ENCODE assay signal across 26 cellular contexts in the genomic region with DNA sequence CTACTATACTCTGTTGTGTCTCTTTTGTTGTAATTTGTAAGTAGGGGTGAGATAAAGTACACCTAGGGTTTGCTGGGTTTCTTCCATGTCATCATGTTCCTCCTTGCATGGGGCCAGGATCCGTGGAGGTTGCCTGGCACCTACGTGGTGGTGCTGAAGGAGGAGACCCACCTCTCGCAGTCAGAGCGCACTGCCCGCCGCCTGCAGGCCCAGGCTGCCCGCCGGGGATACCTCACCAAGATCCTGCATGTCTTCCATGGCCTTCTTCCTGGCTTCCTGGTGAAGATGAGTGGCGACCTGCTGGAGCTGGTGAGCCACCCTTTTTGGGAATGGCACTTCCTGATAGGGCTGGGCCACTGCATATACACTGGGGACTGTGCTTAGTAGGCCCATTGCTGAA. TPM values are rescaled to one million over a fixed set of nuclear protein-coding genes. Genes with fewer than 3 reads are reported as not detected.
A peak's percentile ranks its signal among the peaks of the same experiment; 100 is the strongest.
DNase-seq lines count a peak whose midpoint lies in the region; ATAC-seq, FAIRE-seq and TF ChIP-seq lines count a peak whose summit lies in the region.
"Had no signal": no experiment of that assay in that cellular context is flagged by ENCODE, and none has a peak within 500 bp of the region (broad histone marks: within the 10 kb centered on the region; RNA-seq: fewer than 3 reads in every experiment).

No MANE protein-coding gene starts in this region.

- H3K4me2 ChIP-seq in H1 (ENCODE audit: insufficient read depth in 1 of 2, low read depth in 2 of 2, low read length in 2 of 2) (no peak overlapping the region), neuronal stem cell (ENCODE audit: insufficient read depth, low read length, poor library complexity, severe bottlenecking) (no peak overlapping the region)
- H3K4me2 ChIP-seq: BLaER1 treated with 17β-estradiol and CSF1 and Interleukin-3, amounts not matched to agents 10 nM and 100 nM had no signal

- no peak for TF ChIP-seq EP300 in H1 (IDR thresholded peaks at IDR 0.05; ENCODE audit: borderline replicate concordance in 1 of 2, low read depth in 2 of 2, low read length in 2 of 2)

- H3K79me1 ChIP-seq in H1 (ENCODE audit: low read depth, low read length) (no peaks in the 10 kb centered on the region; the same call in none of the 2 replicates), neuronal stem cell (ENCODE audit: low read depth, low read length) (no peaks in the 10 kb centered on the region)

- H4K8ac ChIP-seq in H1 (ENCODE audit: extremely low read depth, insufficient read depth, low read length) = no peak overlapping the region; the same call in 1 of the 2 replicates
- peak overlapping the region; percentile 87 for H4K8ac ChIP-seq in neuronal stem cell (ENCODE audit: low read depth, low read length)

- H4K20me1 ChIP-seq in H1 (replicated peaks in 1 of 2; ENCODE audit: control insufficient read depth in 1 of 2, insufficient read depth in 2 of 2, low read length in 2 of 2) = peaks cover 0 to 32% of the 10 kb centered on the region in 2 experiments
- H4K20me1 ChIP-seq: BLaER1 treated with 17β-estradiol and CSF1 and Interleukin-3, amounts not matched to agents 10 nM and 100 nM had no signal

- H3K23ac ChIP-seq in H1 (ENCODE audit: insufficient read length) (no peak overlapping the region), neuronal stem cell (ENCODE audit: low read depth, low read length, poor library complexity) (peak overlapping the region; percentile 69)

- peaks cover 13% of the 10 kb centered on the region; the same call in 1 of the 2 replicates for H3K23me2 ChIP-seq in H1 (ENCODE audit: low read depth, low read length)

- H3K14ac ChIP-seq in H1 (ENCODE audit: insufficient read length) (no peak overlapping the region), neuronal stem cell (ENCODE audit: low read length) (no peak overlapping the region)

- CTCF ChIA-PET in H1 (lab: Charles Lee; ENCODE audit: partially characterized antibody) = interaction anchor here (1.8 kb wide), 1 partner anchor 99 kb away, joined by 8 read pairs; no protein-coding TSS in a partner anchor

- 96% methylated on average over 9 of the region's 9 CpGs for WGBS in heart right ventricle, 2 donors
- WGBS in H1 (ENCODE audit: extremely low coverage in 1 of 2, insufficient coverage in 1 of 2, insufficient read length in 1 of 2, insufficient replicate concordance in 2 of 2, low coverage in 1 of 2, low lambda C conversion rate in 2 of 2, missing lambda C conversion rate in 1 of 2), 2 experiments = 90% methylated on average over 9 of the region's 9 CpGs; no CpG with 5 or more reads in 1 of the 2 experiments
- no CpG with 5 or more reads among the region's 9 CpGs for WGBS in neuronal stem cell (ENCODE audit: extremely low coverage in 2 of 2, insufficient read length in 2 of 2, insufficient replicate concordance in 1 of 2), 2 donors

- intact Hi-C loops in cardiac septum (cut with DNase I) = no loop called here
- intact Hi-C loops in heart right ventricle (cut with DNase I) = no loop called here
- intact Hi-C loops in posterior vena cava (cut with DNase I) = no loop called here

- H2BK15ac ChIP-seq in H1 (ENCODE audit: low read length) (no peak overlapping the region), neuronal stem cell (ENCODE audit: low read length) (no peak overlapping the region)

- FAIRE-seq in H1 (lab: Jason Lieb, UNC) = no peak
- FAIRE-seq: A204.1, D721Med, GM12878 had no signal

- H2AFZ ChIP-seq in H1 (ENCODE audit: low read length) (no peak overlapping the region), neuronal stem cell (ENCODE audit: low read length) (no peak overlapping the region)

- H3K4me1 ChIP-seq in heart right ventricle = peaks cover 0 to 14% (median 9%) of the 10 kb centered on the region in 9 donors
- H3K4me1 ChIP-seq in H1 (replicated peaks in 1 of 4; ENCODE audit: control insufficient read depth in 3 of 4, insufficient read depth in 4 of 4, low read length in 3 of 4) = peaks cover 0 to 13% (median 9%) of the 10 kb centered on the region in 4 experiments; a peak in 6 of 7 replicates
- peaks cover 0 to 9% of the 10 kb centered on the region in 2 donors for H3K4me1 ChIP-seq in neuronal stem cell (ENCODE audit: control insufficient read depth in 2 of 2, insufficient read depth in 1 of 2, low read depth in 1 of 2, low read length in 2 of 2)
- H3K4me1 ChIP-seq: BE2C had no signal

- H3K9ac ChIP-seq in H1 (replicated peaks in 1 of 4; ENCODE audit: extremely low read depth in 1 of 4, low read depth in 3 of 4, low read length in 3 of 4) (no peak overlapping the region), neuronal stem cell (ENCODE audit: low read depth, low read length, poor library complexity) (no peak overlapping the region)
- H3K9ac ChIP-seq: BLaER1 treated with 17β-estradiol and CSF1 and Interleukin-3, amounts not matched to agents 10 nM and 100 nM had no signal

- no peak for ATAC-seq in heart right ventricle
- ATAC-seq: GM12878 had no signal

- H4K5ac ChIP-seq in H1 (ENCODE audit: insufficient read length, low read depth, low read length) = no peak overlapping the region

- H2BK120ac ChIP-seq in H1 (replicated peaks; ENCODE audit: low read depth, low read length) = no peak overlapping the region
- no peak overlapping the region for H2BK120ac ChIP-seq in neuronal stem cell (ENCODE audit: low read depth, low read length)

- H3K4ac ChIP-seq in H1 (replicated peaks; ENCODE audit: insufficient read length, low read depth, low read length) = no peak overlapping the region
- no peak overlapping the region for H3K4ac ChIP-seq in neuronal stem cell (ENCODE audit: low read length)

- H2BK5ac ChIP-seq in H1 (ENCODE audit: low read depth, low read length) = peak overlapping the region; percentile 52
- no peak overlapping the region for H2BK5ac ChIP-seq in neuronal stem cell (ENCODE audit: low read length)

- no peak for TF ChIP-seq POLR2A in H1 (IDR thresholded peaks at IDR 0.05; ENCODE audit: control extremely low read depth in 1 of 2, low read depth in 2 of 2, low read length in 2 of 2)

- H3K79me2 ChIP-seq in H1 (ENCODE audit: control insufficient read depth in 1 of 2, insufficient read depth in 2 of 2, low read length in 2 of 2) = peaks cover 6 to 16% of the 10 kb centered on the region in 2 experiments; a peak in 2 of 4 replicates

- H3K18ac ChIP-seq in H1 (ENCODE audit: extremely low read depth, low read length) (no peak overlapping the region), neuronal stem cell (ENCODE audit: low read length) (no peak overlapping the region)

- H3K36me3 ChIP-seq in heart right ventricle (no peaks in the 10 kb centered on the region), H1 (ENCODE audit: control insufficient read depth in 2 of 4, insufficient read depth in 4 of 4, low read length in 3 of 4) (peaks cover 0 to 14% (median 0%) of the 10 kb centered on the region in 4 experiments; a peak in 1 of 8 replicates), neuronal stem cell (replicated peaks in 1 of 2; ENCODE audit: control insufficient read depth in 2 of 2, insufficient read depth in 2 of 2, low read length in 2 of 2) (peaks cover 0 to 5% of the 10 kb centered on the region in 2 donors)
- H3K36me3 ChIP-seq: BE2C; BLaER1 treated with 17β-estradiol and CSF1 and Interleukin-3, amounts not matched to agents 10 nM and 100 nM had no signal

- TF ChIP-seq CTCF in heart right ventricle (IDR thresholded peaks at IDR 0.05) (no peak), H1 (IDR thresholded peaks at IDR 0.05; ENCODE audit: control extremely low read depth in 1 of 3, insufficient read depth in 1 of 3, low read depth in 1 of 3, low read length in 3 of 3) (no peak)

- H4K91ac ChIP-seq in H1 (replicated peaks; ENCODE audit: insufficient read length, low read length) (no peak overlapping the region), neuronal stem cell (ENCODE audit: low read depth, low read length, poor library complexity) (no peak overlapping the region)

- POLR2A ChIA-PET in H1 (lab: Charles Lee; ENCODE audit: partially characterized antibody) = no interaction called here

- H3K27ac ChIP-seq in heart right ventricle = no peak overlapping the region
- no peak overlapping the region for H3K27ac ChIP-seq in H1 (ENCODE audit: low read depth, low read length)
- no peak overlapping the region for H3K27ac ChIP-seq in neuronal stem cell (replicated peaks; ENCODE audit: low read length)
- H3K27ac ChIP-seq: 22Rv1; BLaER1 treated with 17β-estradiol and CSF1 and Interleukin-3, amounts not matched to agents 10 nM and 100 nM had no signal

- DNase-seq in cardiac septum (ENCODE audit: low spot score) (peak; percentile 20), heart right ventricle (no peak), H1 (ENCODE audit: low read depth in 1 of 2, low spot score in 2 of 2) (no peak), neuronal stem cell (ENCODE audit: low spot score) (no peak), posterior vena cava (ENCODE audit: low spot score) (peak; percentile 69), NCI-H2081 treated with DMSO at 0.1 percent for 48 hours (lab: John Stamatoyannopoulos, UW) (no peak), nucleus accumbens (lab: John Stamatoyannopoulos, UW) (no peak), hepatic stellate cell (ENCODE audit: low spot score) (no peak)
- DNase-seq: AML-193; BE2C; CD4-positive, alpha-beta T cell; CD8-positive, alpha-beta memory T cell; DMS 273 treated with DMSO at 0.1 percent for 48 hours; DMS79; EL; GDM1; GOT3; H7; HCEC 1CT had no signal

- H3K4me3 ChIP-seq in heart right ventricle = no peak overlapping the region
- no peak overlapping the region for H3K4me3 ChIP-seq in H1 (ENCODE audit: extremely low read depth in 1 of 4, insufficient read depth in 2 of 4, low read depth in 3 of 4, low read length in 4 of 4)
- H3K4me3 ChIP-seq in neuronal stem cell (ENCODE audit: low read length in 2 of 2) = no peak overlapping the region
- H3K4me3 ChIP-seq: BLaER1 treated with 17β-estradiol and CSF1 and Interleukin-3, amounts not matched to agents 10 nM and 100 nM; GM12878 had no signal

- H3K9me3 ChIP-seq in heart right ventricle (no peaks in the 10 kb centered on the region), H1 (ENCODE audit: insufficient read depth in 2 of 2, low read depth in 1 of 2, low read length in 1 of 2) (no peaks in the 10 kb centered on the region), neuronal stem cell (replicated peaks in 1 of 2; ENCODE audit: control insufficient read depth in 2 of 2, insufficient read depth in 1 of 2, low read depth in 1 of 2, low read length in 2 of 2) (no peaks in the 10 kb centered on the region)
- H3K9me3 ChIP-seq: BE2C; BLaER1 treated with 17β-estradiol and CSF1 and Interleukin-3, amounts not matched to agents 10 nM and 100 nM had no signal

- TF ChIP-seq RAD21 in H1 (IDR thresholded peaks at IDR 0.05 in 1 of 2, conservative IDR thresholded peaks at IDR 0.05 in 1 of 2; ENCODE audit: low read depth in 2 of 2, low read length in 2 of 2) = no peak

- H3K56ac ChIP-seq in H1 (replicated peaks; ENCODE audit: insufficient read length, low read depth, low read length) = no peak overlapping the region

- no peak overlapping the region for H2AK5ac ChIP-seq in H1 (ENCODE audit: low read depth, low read length)
- no peak overlapping the region for H2AK5ac ChIP-seq in neuronal stem cell (ENCODE audit: low read depth, low read length)

- H2BK12ac ChIP-seq in H1 (ENCODE audit: low read depth, low read length) (no peak overlapping the region), neuronal stem cell (ENCODE audit: low read length) (no peak overlapping the region)

- H3K27me3 ChIP-seq in heart right ventricle (peaks cover 4 to 36% (median 33%) of the 10 kb centered on the region in 7 donors), H1 (replicated peaks in 1 of 4; ENCODE audit: control insufficient read depth in 3 of 4, extremely low read depth in 1 of 4, insufficient read depth in 3 of 4, low read length in 3 of 4) (peaks cover 6 to 27% (median 25%) of the 10 kb centered on the region in 4 experiments), neuronal stem cell (ENCODE audit: control insufficient read depth in 3 of 3, insufficient read depth in 3 of 3, low read depth in 1 of 3, low read length in 3 of 3) (peaks cover 7 to 60% (median 25%) of the 10 kb centered on the region in 3 experiments)

- H2BK20ac ChIP-seq in H1 (ENCODE audit: low read length) = no peak overlapping the region

RNA-seq across cellular contexts. Expression of gene PCSK9, which starts 4.4 kb away (rescaled TPM):
- total RNA-seq in cardiac septum (not detected), heart right ventricle (under 1 TPM in 2 of 10 donors, not detected in 8; 0.05 to 0.07 TPM), posterior vena cava (under 1 TPM in 1 of 2 donors, not detected in 1; 0.32 TPM)
- polyA plus RNA-seq in heart right ventricle (under 1 TPM in 1 of 2 donors, not detected in 1; under 0.01 TPM), H1 (2011; rRNA removed) (22.3 and 39.4 TPM in 2 replicates)
- total RNA-seq in H1 (2021; fragmentation: NEBNext Ultra II Directional; extraction: Animal tissue kit (Norgen Biotek cat#: 25700)) = 32.3 and 33.8 TPM in 2 replicates
- 30.1 TPM for polyA plus RNA-seq in H1 (2011; cell fraction: cytosol; rRNA removed)
- 56.2 TPM for polyA plus RNA-seq in H1 (2011; cell fraction: nucleus; rRNA removed)
- 20.6 to 29.9 TPM (median 28.3 TPM) in 4 replicates for polyA plus RNA-seq in H1 (2012, experiment 1 of 2)
- polyA plus RNA-seq in H1 (2012, experiment 2 of 2) = 24.1 TPM
- polyA plus RNA-seq in H1 (2013, experiment 1 of 2) = 65.1 TPM
- polyA plus RNA-seq in H1 (2013, experiment 2 of 2) = 59.8 TPM
- polyA minus RNA-seq in H1 (2011; rRNA and poly(A)+ RNA removed) = 14.4 and 15.8 TPM in 2 replicates
- 22.8 TPM for polyA minus RNA-seq in H1 (2011; cell fraction: cytosol; rRNA and poly(A)+ RNA removed)
- polyA minus RNA-seq in H1 (2011; cell fraction: nucleus; rRNA and poly(A)+ RNA removed) = 18.1 TPM
- 17.1 TPM for polyA plus RNA-seq in neuronal stem cell (2013, experiment 1 of 2)
- 16.2 TPM for polyA plus RNA-seq in neuronal stem cell (2013, experiment 2 of 2)
- total RNA-seq: CD4-positive, alpha-beta T cell; CD8-positive, alpha-beta memory T cell had no signal
- polyA plus RNA-seq: CD14-positive monocyte; CD8-positive, alpha-beta memory T cell had no signal

RNA-seq across cellular contexts. Expression of gene BSND, which starts 45.0 kb away (rescaled TPM):
- total RNA-seq in cardiac septum (not detected), heart right ventricle (not detected), posterior vena cava (not detected)
- polyA plus RNA-seq in heart right ventricle (not detected), H1 (2011; rRNA removed) (0.52 and 0.68 TPM in 2 replicates)
- total RNA-seq in H1 (2021; fragmentation: NEBNext Ultra II Directional; extraction: Animal tissue kit (Norgen Biotek cat#: 25700)) = 0.40 and 0.43 TPM in 2 replicates
- polyA plus RNA-seq in H1 (2011; cell fraction: cytosol; rRNA removed) = 0.67 TPM
- 1.0 TPM for polyA plus RNA-seq in H1 (2011; cell fraction: nucleus; rRNA removed)
- 0.37 to 0.74 TPM (median 0.55 TPM) in 4 replicates for polyA plus RNA-seq in H1 (2012, experiment 1 of 2)
- polyA plus RNA-seq in H1 (2012, experiment 2 of 2) = 0.50 TPM
- polyA plus RNA-seq in H1 (2013, experiment 1 of 2) = 0.26 TPM
- polyA plus RNA-seq in H1 (2013, experiment 2 of 2) = 0.26 TPM
- 0.39 and 0.54 TPM in 2 replicates for polyA minus RNA-seq in H1 (2011; rRNA and poly(A)+ RNA removed)
- polyA minus RNA-seq in H1 (2011; cell fraction: cytosol; rRNA and poly(A)+ RNA removed) = not detected
- polyA minus RNA-seq in H1 (2011; cell fraction: nucleus; rRNA and poly(A)+ RNA removed) = 0.70 TPM
- not detected for polyA plus RNA-seq in neuronal stem cell (2013, experiment 1 of 2)
- polyA plus RNA-seq in neuronal stem cell (2013, experiment 2 of 2) = 0.01 TPM
- total RNA-seq: CD4-positive, alpha-beta T cell; CD8-positive, alpha-beta memory T cell; GM12878 had no signal
- polyA plus RNA-seq: AG04450; CD14-positive monocyte; CD8-positive, alpha-beta memory T cell; GM12878 had no signal

Comparison
In these comparisons a context has a peak if more than half of its experiments do, and no peak if none do; other contexts are left out.
1. DNase-seq: peak in cardiac septum (single experiment) and posterior vena cava (single experiment); none in heart right ventricle (0 of 2), H1 (0 of 2), neuronal stem cell (single experiment), NCI-H2081 treated with DMSO at 0.1 percent for 48 hours (single experiment), nucleus accumbens (0 of 56) and hepatic stellate cell (single experiment).
2. RNA of gene PCSK9, which starts 4.4 kb away (total RNA-seq): 32.3 to 33.8 TPM in H1; 0.32 TPM in posterior vena cava, 0.05 to 0.07 TPM in heart right ventricle and not detected in cardiac septum (single experiment); every median in the first group is over 10 times any median in the second.